Comparison of ENCODE assay signal across 27 cellular contexts in genomic region chr20:38856570-38856969, GRCh38. TPM values are rescaled to one million over a fixed set of nuclear protein-coding genes. Genes with fewer than 3 reads are reported as not detected.
A peak's percentile ranks its signal among the peaks of the same experiment; 100 is the strongest.
DNase-seq lines count a peak whose midpoint lies in the region; ATAC-seq and TF ChIP-seq lines count a peak whose summit lies in the region.
"Had no signal": no experiment of that assay in that cellular context is flagged by ENCODE, and none has a peak within 500 bp of the region (broad histone marks: within the 10 kb centered on the region; RNA-seq: fewer than 3 reads in every experiment).

No MANE protein-coding gene starts in this region.

- no peaks in the 10 kb centered on the region for H3K9me2 ChIP-seq in SU-DHL-6 (replicated peaks; ENCODE audit: insufficient read depth, low read length)

- ATAC-seq in natural killer cell, result no peak
- ATAC-seq in natural killer cell treated with Interleukin-12 subunit alpha and Interleukin-12 subunit beta and Interleukin-15 and Interleukin-18, amount 100 ng/mL, for 72 hours, result no peak
- ATAC-seq in HG03175 (IDR thresholded peaks at IDR 0.05; ENCODE audit: unreplicated experiment), result no peak
- no peak for ATAC-seq in GM19328 (IDR thresholded peaks at IDR 0.05; ENCODE audit: unreplicated experiment)
- ATAC-seq: esophagus mucosa, HCT116, left lung had no signal

- DNase-seq in natural killer cell, result no peak
- no peak for DNase-seq in natural killer cell treated with Interleukin-12 subunit alpha and Interleukin-12 subunit beta and Interleukin-15 and Interleukin-18, amount 100 ng/mL, for 72 hours (ENCODE audit: low spot score)
- no peak for DNase-seq in caudate nucleus (lab: John Stamatoyannopoulos, UW)
- DNase-seq in mesothelial cell of epicardium (ENCODE audit: low spot score in 2 of 2, unreplicated experiment in 2 of 2), result no peak
- DNase-seq: activated effector memory CD4-positive, alpha-beta T cell treated with anti-CD3 and anti-CD28 coated beads, Interleukin-2, amount 50 U/mL, for 16 hours; adrenal gland; brain microvascular endothelial cell; DMS153; foreskin melanocyte; left lung; NCI-H1048; NCI-H187; NCI-H526; RPMI8226; stimulated activated CD4-positive, alpha-beta T cell treated with anti-CD3 and anti-CD28 coated beads, Interleukin-12 subunit alpha, Interleukin-12 subunit beta, amount 100 ng/mL, for 4 hours; stimulated activated CD4-positive, alpha-beta T cell treated with anti-CD3 and anti-CD28 coated beads, Interleukin-4, amount 100 ng/mL, for 4 hours; stomach; transverse colon had no signal

- peak overlapping the region; percentile 93 for H3K27ac ChIP-seq in SU-DHL-6 (ENCODE audit: low read depth, low read length)
- H3K27ac ChIP-seq in caudate nucleus (ENCODE audit: low read depth, low read length), result peak overlapping the region; percentile 24
- H3K27ac ChIP-seq: adrenal gland, brain microvascular endothelial cell, HL-60, left lung, stomach, transverse colon had no signal

- intact Hi-C loops in natural killer cell (cut with micrococcal nuclease), result loop anchor here (5.0 kb wide), 1 partner anchor 36 kb away; no protein-coding TSS in a partner anchor

- H3K27me3 Mint-ChIP-seq in natural killer cell (ENCODE audit: low read depth in 2 of 2), result no peaks in the 10 kb centered on the region
- H3K27me3 Mint-ChIP-seq in natural killer cell treated with Interleukin-12 subunit alpha and Interleukin-12 subunit beta and Interleukin-15 and Interleukin-18, amount 100 ng/mL, for 72 hours, result no peaks in the 10 kb centered on the region
- peaks cover 33% of the 10 kb centered on the region for H3K27me3 Mint-ChIP-seq in mesothelial cell of epicardium (ENCODE audit: low read depth)

- H3K4me1 Mint-ChIP-seq in natural killer cell (peaks cover 65 to 76% of the 10 kb centered on the region in 2 donors), mesothelial cell of epicardium (no peaks in the 10 kb centered on the region)
- peaks cover 55 to 58% of the 10 kb centered on the region in 2 donors for H3K4me1 Mint-ChIP-seq in natural killer cell treated with Interleukin-12 subunit alpha and Interleukin-12 subunit beta and Interleukin-15 and Interleukin-18, amount 100 ng/mL, for 72 hours (ENCODE audit: low read depth in 2 of 2)
- H3K4me1 Mint-ChIP-seq: nephron had no signal

- H3F3A ChIP-seq in SU-DHL-6 (ENCODE audit: insufficient read depth), result peaks cover 34% of the 10 kb centered on the region

- H3K4me3 Mint-ChIP-seq in natural killer cell (no peak overlapping the region), mesothelial cell of epicardium (no peak overlapping the region)
- H3K4me3 Mint-ChIP-seq in natural killer cell treated with Interleukin-12 subunit alpha and Interleukin-12 subunit beta and Interleukin-15 and Interleukin-18, amount 100 ng/mL, for 72 hours, result no peak overlapping the region
- H3K4me3 Mint-ChIP-seq: nephron had no signal

- H3K36me3 ChIP-seq in SU-DHL-6 (ENCODE audit: low read length), result 0 out of 2 replicates have a peak, but pooled peaks cover 6% of the 10 kb centered on the region
- H3K36me3 ChIP-seq: adrenal gland, brain microvascular endothelial cell, left lung, stomach, transverse colon had no signal

- no peaks in the 10 kb centered on the region for H3K9me3 ChIP-seq in SU-DHL-6 (ENCODE audit: insufficient read depth, low read length)
- H3K9me3 ChIP-seq: adrenal gland, left lung, stomach, transverse colon had no signal

- TF ChIP-seq CTCF in natural killer cell (IDR thresholded peaks at IDR 0.05), result no peak
- no peak for TF ChIP-seq CTCF in SU-DHL-6 (IDR thresholded peaks at IDR 0.05; ENCODE audit: insufficient read depth, low read length, poor library complexity, severe bottlenecking)
- no peak for TF ChIP-seq CTCF in mesothelial cell of epicardium (IDR thresholded peaks at IDR 0.05; ENCODE audit: unreplicated experiment)

- H3K9ac ChIP-seq in SU-DHL-6 (ENCODE audit: low read length), result 0 out of 2 replicates have a peak overlapping the region, but pooled peaks have one; percentile 4

- no peaks in the 10 kb centered on the region for H3K36me3 Mint-ChIP-seq in natural killer cell
- H3K36me3 Mint-ChIP-seq in natural killer cell treated with Interleukin-12 subunit alpha and Interleukin-12 subunit beta and Interleukin-15 and Interleukin-18, amount 100 ng/mL, for 72 hours, result no peaks in the 10 kb centered on the region
- no peaks in the 10 kb centered on the region for H3K36me3 Mint-ChIP-seq in mesothelial cell of epicardium

- H4K20me1 ChIP-seq in SU-DHL-6 (ENCODE audit: low read depth, low read length), result no peaks in the 10 kb centered on the region

- no peaks in the 10 kb centered on the region for H3K9me3 Mint-ChIP-seq in natural killer cell
- H3K9me3 Mint-ChIP-seq in natural killer cell treated with Interleukin-12 subunit alpha and Interleukin-12 subunit beta and Interleukin-15 and Interleukin-18, amount 100 ng/mL, for 72 hours, result no peaks in the 10 kb centered on the region
- no peaks in the 10 kb centered on the region for H3K9me3 Mint-ChIP-seq in mesothelial cell of epicardium
- H3K9me3 Mint-ChIP-seq: nephron had no signal

- H3K4me2 ChIP-seq in SU-DHL-6 (ENCODE audit: low read depth, low read length, poor library complexity, severe bottlenecking), result peak overlapping the region; percentile 5

- H3K27me3 ChIP-seq in SU-DHL-6 (ENCODE audit: low read length), result no peaks in the 10 kb centered on the region
- H3K27me3 ChIP-seq: adrenal gland, brain microvascular endothelial cell, left lung had no signal

- H3K4me3 ChIP-seq in SU-DHL-6 (ENCODE audit: insufficient read depth, low read length, poor library complexity, severe bottlenecking), result no peak overlapping the region
- H3K4me3 ChIP-seq: adrenal gland, left lung, stomach, transverse colon had no signal

- H3K79me2 ChIP-seq in SU-DHL-6 (ENCODE audit: insufficient read depth, low read length), result peaks cover 83% of the 10 kb centered on the region

- H3K27ac Mint-ChIP-seq in natural killer cell (peak overlapping the region; percentile 19 to 72), mesothelial cell of epicardium (no peak overlapping the region)
- H3K27ac Mint-ChIP-seq in natural killer cell treated with Interleukin-12 subunit alpha and Interleukin-12 subunit beta and Interleukin-15 and Interleukin-18, amount 100 ng/mL, for 72 hours, result peak overlapping the region in 1 of 2 donors; percentile 47
- H3K27ac Mint-ChIP-seq: nephron had no signal

- no peak overlapping the region for H2AFZ ChIP-seq in SU-DHL-6 (ENCODE audit: low read depth, low read length, severe bottlenecking)

RNA-seq across cellular contexts. Expression of gene PPP1R16B, which starts 51.1 kb away (rescaled TPM):
- total RNA-seq in natural killer cell, result 10 to 100 TPM; 52.0 to 62.3 (median 53.7) TPM
- 100 to 1,000 TPM in 1 of 2 donors, 10 to 100 TPM in 1; 74.6 to 119 TPM for total RNA-seq in natural killer cell treated with Interleukin-12 subunit alpha and Interleukin-12 subunit beta and Interleukin-15 and Interleukin-18, amount 100 ng/mL, for 72 hours
- total RNA-seq in mesothelial cell of epicardium, result 0.04 TPM in 1 of 3 replicates, not detected in the others
- total RNA-seq: G401, osteocyte had no signal

Comparison
In these comparisons a context has a peak if more than half of its experiments do, and no peak if none do; other contexts are left out.
1. RNA of gene PPP1R16B, which starts 51.1 kb away (total RNA-seq): 74.6 to 119 TPM in natural killer cell treated with Interleukin-12 subunit alpha and Interleukin-12 subunit beta and Interleukin-15 and Interleukin-18, amount 100 ng/mL, for 72 hours and 52.0 to 62.3 TPM in natural killer cell; 0.04 TPM in mesothelial cell of epicardium; every median in the first group is over 10 times any median in the second.